ENCODE assay signal across 8 cellular contexts in genomic region chr10:127243490-127244272, GRCh38.
A peak's percentile ranks its signal among the peaks of the same experiment; 100 is the strongest.
DNase-seq lines count a peak whose midpoint lies in the region; TF ChIP-seq lines count a peak whose summit lies in the region.
"Had no signal": no experiment of that assay in that cellular context is flagged by ENCODE, and none has a peak within 500 bp of the region (broad histone marks: within the 10 kb centered on the region; RNA-seq: fewer than 3 reads in every experiment).

No MANE protein-coding gene starts in this region.

- H3K4me3 ChIP-seq in MM.1S (ENCODE audit: low read length) (no peak overlapping the region), iPS DF 6.9 (ENCODE audit: low read length) (no peak overlapping the region)
- H3K4me3 ChIP-seq: SK-N-MC had no signal

- TF ChIP-seq CTCF in MM.1S (IDR thresholded peaks at IDR 0.05; ENCODE audit: low read length) (peak; percentile 29), GM10248 (IDR thresholded peaks at IDR 0.05; ENCODE audit: control extremely low read depth, extremely low read depth, low read depth, missing control alignments) (no peak)

- H3K9me3 ChIP-seq in MM.1S (replicated peaks; ENCODE audit: insufficient read depth, low read length) (no peaks in the 10 kb centered on the region), iPS DF 6.9 (ENCODE audit: control insufficient read depth, insufficient read depth, low read length) (peaks cover 2% of the 10 kb centered on the region; the same call in 1 of the 2 replicates)

- H3K4me1 ChIP-seq in MM.1S (ENCODE audit: low read length) (no peaks in the 10 kb centered on the region), iPS DF 6.9 (ENCODE audit: control insufficient read depth, insufficient read depth, low read length) (no peaks in the 10 kb centered on the region)

- no peaks in the 10 kb centered on the region for H3K79me2 ChIP-seq in MM.1S (ENCODE audit: low read length)

- H4K20me1 ChIP-seq in MM.1S (ENCODE audit: insufficient read depth, low read length), result no peaks in the 10 kb centered on the region

- no peak overlapping the region for H3K27ac ChIP-seq in MM.1S (ENCODE audit: low read length)
- no peak overlapping the region for H3K27ac ChIP-seq in iPS DF 6.9 (ENCODE audit: low read length)
- H3K27ac ChIP-seq: SK-N-MC had no signal

- H3K27me3 ChIP-seq in MM.1S (replicated peaks; ENCODE audit: insufficient read depth, low read length) (no peaks in the 10 kb centered on the region), iPS DF 6.9 (ENCODE audit: control insufficient read depth, insufficient read depth, low read length) (no peaks in the 10 kb centered on the region)

- DNase-seq in ELR (ENCODE audit: low read depth) (peak; percentile 60), MM.1S (peak; percentile 7), iPS DF 6.9 (ENCODE audit: low read depth, low spot score) (peak; percentile 29), GM10248 (ENCODE audit: extremely low spot score) (no peak), NOMO-1 treated with DMSO at 0.1 percent for 48 hours (lab: John Stamatoyannopoulos, UW; ENCODE audit: unreplicated experiment) (no peak)
- DNase-seq in activated T-cell treated with anti-CD3 and anti-CD28 coated beads, Interleukin-2, amount 50 U/mL, for 48 hours, result peak; percentile 41 to 44
- peak; percentile 2 to 9 for DNase-seq in stimulated activated CD8-positive, alpha-beta memory T cell treated with anti-CD3 and anti-CD28 coated beads, Interleukin-2, amount 100 ng/mL, for 48 hours (ENCODE audit: low read depth in 2 of 2)

- CTCF ChIA-PET in GM10248 (lab: Yijun Ruan, JAX), result no interaction called here

- H3K9ac ChIP-seq in MM.1S (ENCODE audit: low read length), result no peak overlapping the region

- POLR2A ChIA-PET in GM10248 (lab: Yijun Ruan, JAX), result no interaction called here

- H3K4me2 ChIP-seq in MM.1S (ENCODE audit: low read depth, low read length), result no peak overlapping the region

- no peaks in the 10 kb centered on the region for H3K9me2 ChIP-seq in MM.1S (replicated peaks; ENCODE audit: insufficient read depth, low read length)

- WGBS in iPS DF 6.9 (ENCODE audit: insufficient coverage, insufficient read length), result no CpG with 5 or more reads among the region's 4 CpGs

- no peaks in the 10 kb centered on the region for H3F3A ChIP-seq in MM.1S (ENCODE audit: insufficient read depth, low read length)

- no peak overlapping the region for H2AFZ ChIP-seq in MM.1S (ENCODE audit: low read length)

- H3K36me3 ChIP-seq in MM.1S (replicated peaks; ENCODE audit: insufficient read depth, low read length) (no peaks in the 10 kb centered on the region), iPS DF 6.9 (ENCODE audit: control insufficient read depth, insufficient read depth, low read length) (no peaks in the 10 kb centered on the region)

Comparison
In these comparisons a context has a peak if more than half of its experiments do, and no peak if none do; other contexts are left out.
1. DNase-seq: peak in ELR (single experiment), MM.1S (single experiment), activated T-cell treated with anti-CD3 and anti-CD28 coated beads, Interleukin-2, amount 50 U/mL, for 48 hours (2 of 2), iPS DF 6.9 (single experiment) and stimulated activated CD8-positive, alpha-beta memory T cell treated with anti-CD3 and anti-CD28 coated beads, Interleukin-2, amount 100 ng/mL, for 48 hours (2 of 2); none in GM10248 (single experiment) and NOMO-1 treated with DMSO at 0.1 percent for 48 hours (single experiment).